1 cellular context compared by ENCODE assay signal in the genomic region with DNA sequence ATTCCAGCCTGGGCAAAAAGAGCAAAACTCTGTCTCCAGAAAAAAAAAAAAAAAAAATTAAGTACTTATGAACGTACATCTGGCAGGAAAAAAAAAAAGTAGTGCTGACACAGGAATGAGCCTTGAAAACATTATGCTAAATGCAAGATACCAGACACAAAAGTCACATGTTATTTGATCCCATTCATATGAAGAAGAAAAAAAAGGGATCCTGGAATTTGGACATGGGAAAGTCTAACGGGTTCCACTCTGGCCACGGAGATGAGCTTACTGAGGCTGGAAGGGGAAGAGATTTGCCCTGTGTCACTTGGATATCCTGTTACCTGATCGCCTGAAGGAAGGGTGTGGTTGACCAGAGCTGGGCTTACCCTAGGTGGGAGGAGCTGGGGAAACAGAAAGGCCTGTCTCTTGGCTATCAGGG.
TF ChIP-seq lines count a peak whose summit lies in the region.

No MANE protein-coding gene starts in this region.

TF ChIP-seq in GM23338, 12 proteins besides CTCF, POLR2A, EP300 and RAD21 (continued from another document):
- TF ChIP-seq, protein P1, sequence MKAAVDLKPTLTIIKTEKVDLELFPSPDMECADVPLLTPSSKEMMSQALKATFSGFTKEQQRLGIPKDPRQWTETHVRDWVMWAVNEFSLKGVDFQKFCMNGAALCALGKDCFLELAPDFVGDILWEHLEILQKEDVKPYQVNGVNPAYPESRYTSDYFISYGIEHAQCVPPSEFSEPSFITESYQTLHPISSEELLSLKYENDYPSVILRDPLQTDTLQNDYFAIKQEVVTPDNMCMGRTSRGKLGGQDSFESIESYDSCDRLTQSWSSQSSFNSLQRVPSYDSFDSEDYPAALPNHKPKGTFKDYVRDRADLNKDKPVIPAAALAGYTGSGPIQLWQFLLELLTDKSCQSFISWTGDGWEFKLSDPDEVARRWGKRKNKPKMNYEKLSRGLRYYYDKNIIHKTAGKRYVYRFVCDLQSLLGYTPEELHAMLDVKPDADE (IDR thresholded peaks at IDR 0.05) = no peak
- TF ChIP-seq, protein P2, sequence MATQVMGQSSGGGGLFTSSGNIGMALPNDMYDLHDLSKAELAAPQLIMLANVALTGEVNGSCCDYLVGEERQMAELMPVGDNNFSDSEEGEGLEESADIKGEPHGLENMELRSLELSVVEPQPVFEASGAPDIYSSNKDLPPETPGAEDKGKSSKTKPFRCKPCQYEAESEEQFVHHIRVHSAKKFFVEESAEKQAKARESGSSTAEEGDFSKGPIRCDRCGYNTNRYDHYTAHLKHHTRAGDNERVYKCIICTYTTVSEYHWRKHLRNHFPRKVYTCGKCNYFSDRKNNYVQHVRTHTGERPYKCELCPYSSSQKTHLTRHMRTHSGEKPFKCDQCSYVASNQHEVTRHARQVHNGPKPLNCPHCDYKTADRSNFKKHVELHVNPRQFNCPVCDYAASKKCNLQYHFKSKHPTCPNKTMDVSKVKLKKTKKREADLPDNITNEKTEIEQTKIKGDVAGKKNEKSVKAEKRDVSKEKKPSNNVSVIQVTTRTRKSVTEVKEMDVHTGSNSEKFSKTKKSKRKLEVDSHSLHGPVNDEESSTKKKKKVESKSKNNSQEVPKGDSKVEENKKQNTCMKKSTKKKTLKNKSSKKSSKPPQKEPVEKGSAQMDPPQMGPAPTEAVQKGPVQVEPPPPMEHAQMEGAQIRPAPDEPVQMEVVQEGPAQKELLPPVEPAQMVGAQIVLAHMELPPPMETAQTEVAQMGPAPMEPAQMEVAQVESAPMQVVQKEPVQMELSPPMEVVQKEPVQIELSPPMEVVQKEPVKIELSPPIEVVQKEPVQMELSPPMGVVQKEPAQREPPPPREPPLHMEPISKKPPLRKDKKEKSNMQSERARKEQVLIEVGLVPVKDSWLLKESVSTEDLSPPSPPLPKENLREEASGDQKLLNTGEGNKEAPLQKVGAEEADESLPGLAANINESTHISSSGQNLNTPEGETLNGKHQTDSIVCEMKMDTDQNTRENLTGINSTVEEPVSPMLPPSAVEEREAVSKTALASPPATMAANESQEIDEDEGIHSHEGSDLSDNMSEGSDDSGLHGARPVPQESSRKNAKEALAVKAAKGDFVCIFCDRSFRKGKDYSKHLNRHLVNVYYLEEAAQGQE (IDR thresholded peaks at IDR 0.05; ENCODE audit: unreplicated experiment) = no peak
- TF ChIP-seq EZH2 (IDR thresholded peaks at IDR 0.05; ENCODE audit: low read depth, unreplicated experiment) (no peak), STAT1 (IDR thresholded peaks at IDR 0.05; ENCODE audit: unreplicated experiment) (no peak), JUNB (IDR thresholded peaks at IDR 0.05; ENCODE audit: unreplicated experiment) (no peak), NANOG (IDR thresholded peaks at IDR 0.05; ENCODE audit: borderline replicate concordance) (no peak), POLR2AphosphoS5 (IDR thresholded peaks at IDR 0.05; ENCODE audit: low read depth) (no peak), ZNF114 (CRISPR knock-in tag; IDR thresholded peaks at IDR 0.05) (no peak)
